1 cellular context compared by ENCODE assay signal in the genomic region with DNA sequence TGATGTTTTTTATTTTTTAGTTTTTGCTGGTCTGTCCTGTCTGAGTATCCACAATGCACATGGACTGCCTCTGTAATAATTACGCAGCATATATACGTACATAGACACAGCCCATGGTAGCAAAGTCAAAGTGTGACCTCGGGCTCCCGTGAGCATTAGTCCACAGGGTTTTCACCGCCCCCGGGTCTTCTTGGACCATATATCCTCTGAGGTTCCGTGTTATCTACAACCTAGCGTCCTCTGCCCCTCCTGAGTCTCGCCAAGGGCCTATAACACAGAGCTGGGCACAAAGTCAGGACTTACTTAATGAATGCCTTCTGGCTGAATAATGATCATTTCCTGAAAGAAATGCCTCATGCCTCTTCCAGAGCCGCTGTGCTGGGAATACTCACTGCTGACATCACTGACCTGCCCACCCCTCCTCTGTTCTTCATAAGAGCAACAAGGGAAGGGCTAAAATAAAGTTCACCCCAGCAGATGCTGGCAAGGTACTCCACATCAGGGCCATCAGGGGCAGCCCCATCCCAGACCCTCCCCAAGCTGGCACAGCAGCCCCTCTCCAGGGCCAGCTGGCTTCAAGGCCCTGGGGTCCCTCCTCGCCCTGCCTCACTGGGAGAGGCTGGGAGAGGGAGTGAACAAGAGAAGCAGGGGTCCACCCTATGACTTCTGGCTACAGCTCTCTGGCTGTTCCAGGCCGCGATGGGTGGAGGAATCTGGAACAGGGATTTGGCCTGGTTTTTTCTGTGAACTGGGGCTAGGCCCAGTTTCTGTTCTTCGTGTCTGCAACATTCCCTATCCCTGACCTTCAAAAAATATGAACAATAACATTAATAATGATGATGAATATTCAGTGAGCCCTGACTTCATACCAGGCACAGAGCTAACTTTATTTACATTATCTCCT.
TF ChIP-seq lines count a peak whose summit lies in the region.

No MANE protein-coding gene starts in this region.

TF ChIP-seq in HCT116, 20 proteins besides CTCF, POLR2A, EP300 and RAD21 (continued from another document):
- TF ChIP-seq, protein P1, sequence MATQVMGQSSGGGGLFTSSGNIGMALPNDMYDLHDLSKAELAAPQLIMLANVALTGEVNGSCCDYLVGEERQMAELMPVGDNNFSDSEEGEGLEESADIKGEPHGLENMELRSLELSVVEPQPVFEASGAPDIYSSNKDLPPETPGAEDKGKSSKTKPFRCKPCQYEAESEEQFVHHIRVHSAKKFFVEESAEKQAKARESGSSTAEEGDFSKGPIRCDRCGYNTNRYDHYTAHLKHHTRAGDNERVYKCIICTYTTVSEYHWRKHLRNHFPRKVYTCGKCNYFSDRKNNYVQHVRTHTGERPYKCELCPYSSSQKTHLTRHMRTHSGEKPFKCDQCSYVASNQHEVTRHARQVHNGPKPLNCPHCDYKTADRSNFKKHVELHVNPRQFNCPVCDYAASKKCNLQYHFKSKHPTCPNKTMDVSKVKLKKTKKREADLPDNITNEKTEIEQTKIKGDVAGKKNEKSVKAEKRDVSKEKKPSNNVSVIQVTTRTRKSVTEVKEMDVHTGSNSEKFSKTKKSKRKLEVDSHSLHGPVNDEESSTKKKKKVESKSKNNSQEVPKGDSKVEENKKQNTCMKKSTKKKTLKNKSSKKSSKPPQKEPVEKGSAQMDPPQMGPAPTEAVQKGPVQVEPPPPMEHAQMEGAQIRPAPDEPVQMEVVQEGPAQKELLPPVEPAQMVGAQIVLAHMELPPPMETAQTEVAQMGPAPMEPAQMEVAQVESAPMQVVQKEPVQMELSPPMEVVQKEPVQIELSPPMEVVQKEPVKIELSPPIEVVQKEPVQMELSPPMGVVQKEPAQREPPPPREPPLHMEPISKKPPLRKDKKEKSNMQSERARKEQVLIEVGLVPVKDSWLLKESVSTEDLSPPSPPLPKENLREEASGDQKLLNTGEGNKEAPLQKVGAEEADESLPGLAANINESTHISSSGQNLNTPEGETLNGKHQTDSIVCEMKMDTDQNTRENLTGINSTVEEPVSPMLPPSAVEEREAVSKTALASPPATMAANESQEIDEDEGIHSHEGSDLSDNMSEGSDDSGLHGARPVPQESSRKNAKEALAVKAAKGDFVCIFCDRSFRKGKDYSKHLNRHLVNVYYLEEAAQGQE (IDR thresholded peaks at IDR 0.05; ENCODE audit: low read depth), result no peak
- TF ChIP-seq JUND (IDR thresholded peaks at IDR 0.05) (no peak), ZNF274 (IDR thresholded peaks at IDR 0.05; ENCODE audit: low read depth, low read length) (no peak), ZFX (IDR thresholded peaks at IDR 0.05) (no peak), SP1 (IDR thresholded peaks at IDR 0.05; ENCODE audit: low read depth) (no peak), YY1 (IDR thresholded peaks at IDR 0.05; ENCODE audit: extremely low read depth, insufficient replicate concordance, low read depth, low read length) (no peak), POLR2AphosphoS5 (IDR thresholded peaks at IDR 0.05; ENCODE audit: low read depth, low read length) (no peak), SRF (IDR thresholded peaks at IDR 0.05; ENCODE audit: low read depth) (no peak), TCF7L2 (IDR thresholded peaks at IDR 0.05; ENCODE audit: borderline replicate concordance, extremely low read depth, insufficient read depth, insufficient read length) (no peak)
